1 cellular context compared by ENCODE assay signal in the genomic region with DNA sequence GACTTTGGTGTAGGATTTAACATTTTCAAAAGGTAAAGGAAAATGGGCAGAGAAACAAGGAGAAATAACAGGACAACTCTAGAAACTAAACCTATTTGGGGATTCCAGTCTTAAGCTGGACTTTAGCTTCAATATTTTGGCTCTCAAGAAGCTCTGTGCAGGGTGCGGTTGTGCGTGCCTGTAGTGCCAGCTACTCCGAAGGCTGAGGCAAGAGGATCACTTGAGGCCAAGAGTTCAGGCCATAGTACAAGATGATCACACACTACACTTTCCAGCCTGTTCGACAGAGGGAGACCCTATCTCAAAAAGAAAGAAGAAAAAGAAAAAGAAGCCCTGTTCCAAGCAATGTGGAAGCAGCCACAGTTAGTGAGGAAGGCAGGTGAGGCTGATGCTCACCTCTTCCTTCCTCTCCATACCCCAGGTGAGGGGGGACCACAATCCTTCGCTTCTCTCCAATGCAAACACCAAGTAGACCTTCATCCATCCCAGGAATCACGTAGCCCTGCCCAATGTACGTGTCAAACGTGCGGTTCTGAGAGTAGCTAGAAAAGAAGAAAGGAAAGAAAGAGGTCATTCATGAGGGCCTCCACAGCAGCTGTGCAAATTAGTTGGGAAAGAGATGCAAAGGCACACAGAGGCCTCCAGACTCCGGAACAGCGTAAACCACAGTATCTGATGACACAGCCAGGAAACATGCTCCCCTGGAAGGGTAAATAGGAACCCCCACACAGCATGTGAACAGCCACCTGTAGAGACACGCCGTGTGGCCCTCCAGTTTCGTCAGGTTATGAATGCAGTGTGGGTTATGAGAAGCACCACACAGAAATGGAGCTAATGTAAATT.
TF ChIP-seq lines count a peak whose summit lies in the region.
"Not testable (repeated sequence)": the region's sequence is repeated elsewhere in the genome, so short reads cannot be mapped to it uniquely, and the experiment has no call there.

No MANE protein-coding gene starts in this region.

TF ChIP-seq in HepG2, 621 proteins besides CTCF, POLR2A, EP300 and RAD21 (continued from another document):
- TF ChIP-seq ZNF703 (CRISPR knock-in tag; IDR thresholded peaks at IDR 0.05; ENCODE audit: borderline replicate concordance) = peak; percentile 23; the same call in 1 of the 2 replicates
- TF ChIP-seq MXI1 (IDR thresholded peaks at IDR 0.05; ENCODE audit: borderline replicate concordance, low read depth, low read length) = peak; percentile 26; the same call in 1 of the 3 replicates
- TF ChIP-seq ZBTB20 (CRISPR knock-in tag; IDR thresholded peaks at IDR 0.05; ENCODE audit: borderline replicate concordance, low read depth) = peak; percentile 46; the same call in 1 of the 2 replicates
- peak; percentile 54; the same call in 1 of the 2 replicates for TF ChIP-seq KMT2B (CRISPR knock-in tag; IDR thresholded peaks at IDR 0.05)
- TF ChIP-seq, protein P1, sequence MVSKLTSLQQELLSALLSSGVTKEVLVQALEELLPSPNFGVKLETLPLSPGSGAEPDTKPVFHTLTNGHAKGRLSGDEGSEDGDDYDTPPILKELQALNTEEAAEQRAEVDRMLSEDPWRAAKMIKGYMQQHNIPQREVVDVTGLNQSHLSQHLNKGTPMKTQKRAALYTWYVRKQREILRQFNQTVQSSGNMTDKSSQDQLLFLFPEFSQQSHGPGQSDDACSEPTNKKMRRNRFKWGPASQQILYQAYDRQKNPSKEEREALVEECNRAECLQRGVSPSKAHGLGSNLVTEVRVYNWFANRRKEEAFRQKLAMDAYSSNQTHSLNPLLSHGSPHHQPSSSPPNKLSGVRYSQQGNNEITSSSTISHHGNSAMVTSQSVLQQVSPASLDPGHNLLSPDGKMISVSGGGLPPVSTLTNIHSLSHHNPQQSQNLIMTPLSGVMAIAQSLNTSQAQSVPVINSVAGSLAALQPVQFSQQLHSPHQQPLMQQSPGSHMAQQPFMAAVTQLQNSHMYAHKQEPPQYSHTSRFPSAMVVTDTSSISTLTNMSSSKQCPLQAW (CRISPR knock-in tag; IDR thresholded peaks at IDR 0.05) = peak; percentile 62
- peak; percentile 79 for TF ChIP-seq DMAP1 (CRISPR knock-in tag; IDR thresholded peaks at IDR 0.05)
- peak; percentile 91 for TF ChIP-seq CEBPG (CRISPR knock-in tag; IDR thresholded peaks at IDR 0.05)
- peak; percentile 74; the same call in 1 of the 2 replicates for TF ChIP-seq ZKSCAN8 (CRISPR knock-in tag; IDR thresholded peaks at IDR 0.05; ENCODE audit: borderline replicate concordance)
- peak; percentile 61 for TF ChIP-seq PITX1 (CRISPR knock-in tag; IDR thresholded peaks at IDR 0.05)
- TF ChIP-seq SOX6 (IDR thresholded peaks at IDR 0.05) = not testable (repeated sequence)
- peak; percentile 80 for TF ChIP-seq SOX6 (CRISPR knock-in tag; IDR thresholded peaks at IDR 0.05)
- peak; percentile 92 for TF ChIP-seq FOXO1 (CRISPR knock-in tag; IDR thresholded peaks at IDR 0.05)
- peak; percentile 52; the same call in 1 of the 2 replicates for TF ChIP-seq ZFP90 (CRISPR knock-in tag; IDR thresholded peaks at IDR 0.05; ENCODE audit: borderline replicate concordance)
TF ChIP-seq in HepG2: peak in this region for 233; not testable (repeated sequence) for 388.
